21 cellular contexts compared by ENCODE assay signal in genomic region chr7:69896100-69896499, GRCh38.
DNase-seq lines count a peak whose midpoint lies in the region; ATAC-seq, FAIRE-seq and TF ChIP-seq lines count a peak whose summit lies in the region.
"Had no signal": no experiment of that assay in that cellular context is flagged by ENCODE, and none has a peak within 500 bp of the region (broad histone marks: within the 10 kb centered on the region; RNA-seq: fewer than 3 reads in every experiment).

No MANE protein-coding gene starts in this region.

- H3K27ac ChIP-seq in astrocyte (ENCODE audit: low read depth, low read length): no peak overlapping the region

- H3K4me2 ChIP-seq in astrocyte (ENCODE audit: low read length): no peak overlapping the region

- H3K79me2 ChIP-seq in astrocyte (ENCODE audit: insufficient read depth, low read length): peaks cover 5% of the 10 kb centered on the region

- H3K4me1 Mint-ChIP-seq in astrocyte (ENCODE audit: low read depth, unreplicated experiment): peaks cover 15% of the 10 kb centered on the region

- no peaks in the 10 kb centered on the region for H3K27me3 Mint-ChIP-seq in astrocyte (ENCODE audit: low read depth, unreplicated experiment)

- no peak overlapping the region for H3K9ac ChIP-seq in astrocyte (ENCODE audit: low read length)

- peak overlapping the region; percentile 47 for H3K27ac Mint-ChIP-seq in astrocyte (ENCODE audit: unreplicated experiment)
- no peak overlapping the region for H3K27ac Mint-ChIP-seq in activated naive CD4-positive, alpha-beta T cell treated with anti-CD3 and anti-CD28 coated beads, Interleukin-2, amount 50 U/mL, for 72 hours

- peaks cover 14% of the 10 kb centered on the region for H4K20me1 ChIP-seq in astrocyte (ENCODE audit: insufficient read depth, low read length)

- H3K4me3 Mint-ChIP-seq in astrocyte (ENCODE audit: unreplicated experiment): no peak overlapping the region

- no peaks in the 10 kb centered on the region for H3K36me3 ChIP-seq in astrocyte (ENCODE audit: insufficient read depth, low read length)

- DNase-seq in NCI-H524 (lab: John Stamatoyannopoulos, UW) (peak; percentile 25 to 46), NCI-H524 treated with DMSO at 0.1 percent for 48 hours (lab: John Stamatoyannopoulos, UW) (no peak), astrocyte (ENCODE audit: low read depth) (no peak), islet precursor cell (peak; percentile 85), middle frontal gyrus (ENCODE audit: extremely low spot score, low spot score) (no peak), occipital lobe (lab: John Stamatoyannopoulos, UW) (no peak)
- DNase-seq in Jurkat, Clone E6-1 (ENCODE audit: low read depth, low spot score): peak; percentile 38
- DNase-seq in activated naive CD4-positive, alpha-beta T cell treated with anti-CD3 and anti-CD28 coated beads, Interleukin-2, amount 50 U/mL, for 72 hours (ENCODE audit: low spot score in 2 of 2): no peak
- DNase-seq: 8988T, DMS53, Kasumi-1, MM.1S, NCI-H1048, NCI-H1417 treated with DMSO at 0.1 percent for 48 hours, NCI-H187, NCI-H510A treated with DMSO at 0.1 percent for 48 hours, PC-3, Right ventricle myocardium superior, SW 1271 had no signal

- H3K4me3 ChIP-seq in Jurkat, Clone E6-1 (ENCODE audit: low read length): no peak overlapping the region
- no peak overlapping the region for H3K4me3 ChIP-seq in astrocyte (ENCODE audit: insufficient read depth, low read depth, low read length)

- H3K27me3 ChIP-seq in astrocyte (ENCODE audit: insufficient read depth, low read length): no peaks in the 10 kb centered on the region

- no peaks in the 10 kb centered on the region for H3K9me3 ChIP-seq in astrocyte (ENCODE audit: insufficient read depth, low read depth, low read length)

- TF ChIP-seq CTCF in astrocyte (IDR thresholded peaks at IDR 0.05; ENCODE audit: insufficient read depth, low read depth, low read length): no peak

- no peak for ATAC-seq in activated naive CD4-positive, alpha-beta T cell treated with anti-CD3 and anti-CD28 coated beads, Interleukin-2, amount 50 U/mL, for 72 hours
- ATAC-seq: PC-3 had no signal

- H3K9me3 Mint-ChIP-seq in astrocyte (ENCODE audit: unreplicated experiment): no peaks in the 10 kb centered on the region
- peaks cover 0 to 7% of the 10 kb centered on the region in 2 donors for H3K9me3 Mint-ChIP-seq in activated naive CD4-positive, alpha-beta T cell treated with anti-CD3 and anti-CD28 coated beads, Interleukin-2, amount 50 U/mL, for 72 hours

- no peaks in the 10 kb centered on the region for H3K36me3 Mint-ChIP-seq in astrocyte (ENCODE audit: low read depth, unreplicated experiment)
- peaks cover 0 to 5% of the 10 kb centered on the region in 2 donors for H3K36me3 Mint-ChIP-seq in activated naive CD4-positive, alpha-beta T cell treated with anti-CD3 and anti-CD28 coated beads, Interleukin-2, amount 50 U/mL, for 72 hours

- H3K4me1 ChIP-seq in astrocyte (ENCODE audit: insufficient read depth, low read length): no peaks in the 10 kb centered on the region

- FAIRE-seq in astrocyte (lab: Jason Lieb, UNC): no peak
- FAIRE-seq: D721Med, H54 had no signal

- no peak overlapping the region for H2AFZ ChIP-seq in astrocyte (ENCODE audit: low read depth, low read length)

Comparison
In these comparisons a context has a peak if more than half of its experiments do, and no peak if none do; other contexts are left out.
1. DNase-seq: peak in NCI-H524 (2 of 2), Jurkat, Clone E6-1 (single experiment) and islet precursor cell (single experiment); none in NCI-H524 treated with DMSO at 0.1 percent for 48 hours (single experiment), astrocyte (single experiment), middle frontal gyrus (single experiment), occipital lobe (single experiment) and activated naive CD4-positive, alpha-beta T cell treated with anti-CD3 and anti-CD28 coated beads, Interleukin-2, amount 50 U/mL, for 72 hours (0 of 2).